Comparison of ENCODE assay signal across 16 cellular contexts in the genomic region with DNA sequence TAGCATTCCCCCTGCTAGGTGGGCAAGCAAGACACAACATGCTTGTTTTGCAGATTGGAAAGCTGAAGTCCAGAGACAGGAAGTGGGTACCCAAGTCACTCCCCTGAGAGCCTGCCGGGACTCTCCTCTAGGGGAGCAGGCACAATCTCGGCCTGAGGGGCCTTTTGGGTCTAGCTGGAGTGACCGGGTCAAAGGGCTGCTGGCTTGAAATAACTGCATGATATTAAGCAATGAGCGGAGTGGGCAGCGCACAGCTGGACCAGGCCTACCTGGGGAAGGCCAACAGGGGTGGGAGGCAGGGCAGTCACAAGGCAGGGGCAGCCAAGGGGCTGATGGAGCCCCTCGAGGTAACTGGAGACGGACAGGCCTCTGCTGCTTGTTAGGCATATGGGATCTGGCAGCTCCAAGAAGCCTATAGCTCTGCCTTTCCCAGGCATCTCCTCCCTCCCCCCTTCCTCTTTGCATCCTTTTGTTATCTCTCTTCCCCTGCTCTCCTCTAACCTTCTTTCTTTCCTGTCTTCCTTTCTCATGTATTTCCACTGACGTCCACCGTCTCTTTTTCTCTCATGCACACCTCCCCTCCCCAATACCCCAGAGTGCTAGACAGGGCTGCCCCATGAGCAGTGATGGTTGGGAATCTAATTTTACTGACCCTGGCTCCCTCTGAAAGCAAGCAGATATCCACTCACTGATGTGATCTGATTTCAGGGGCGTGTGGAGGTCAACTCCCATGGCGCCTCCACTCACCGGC.
DNase-seq lines count a peak whose midpoint lies in the region; ATAC-seq and TF ChIP-seq lines count a peak whose summit lies in the region.
"Had no signal": no experiment of that assay in that cellular context is flagged by ENCODE, and none has a peak within 500 bp of the region (broad histone marks: within the 10 kb centered on the region; RNA-seq: fewer than 3 reads in every experiment).

No MANE protein-coding gene starts in this region.

- no peaks in the 10 kb centered on the region for H3K27me3 ChIP-seq in mammary epithelial cell (ENCODE audit: insufficient read depth, low read length)

- H3K27me3 Mint-ChIP-seq in stimulated activated memory B cell treated with anti-CD40 and anti-IgM and Interleukin-4, amounts not matched to agents 10 μg/mL and 1 μg/mL and 100 μg/mL, for 72 hours: no peaks in the 10 kb centered on the region
- H3K27me3 Mint-ChIP-seq: activated CD4-positive, alpha-beta T cell treated with anti-CD3 and anti-CD28 coated beads, Interleukin-2, amount 10 ng/mL, durations not matched to agents 24 days and 14 days had no signal

- CTCF ChIA-PET in mammary epithelial cell (lab: Charles Lee; ENCODE audit: low non-redundant PET) (interaction anchor here (0.5 kb wide), 1 partner anchor 139 kb away, joined by 4 read pairs; no protein-coding TSS in a partner anchor), HEK293T (lab: Yijun Ruan, JAX) (no interaction called here)

- H3K79me2 ChIP-seq in mammary epithelial cell (ENCODE audit: insufficient read depth, low read length): no peaks in the 10 kb centered on the region

- H3K4me3 ChIP-seq in mammary epithelial cell (replicated peaks in 1 of 3; ENCODE audit: insufficient read depth in 1 of 3, low read depth in 2 of 3, low read length in 3 of 3): no peak overlapping the region
- H3K4me3 ChIP-seq: GM23248 had no signal

- POLR2A ChIA-PET in HEK293T (lab: Yijun Ruan, JAX): no interaction called here

- DNase-seq in mammary epithelial cell: no peak
- peak; percentile 84 for DNase-seq in left lobe of liver (ENCODE audit: low spot score)
- no peak for DNase-seq in NCI-H1694 (lab: John Stamatoyannopoulos, UW)
- DNase-seq in stimulated activated CD4-positive, alpha-beta T cell treated with anti-CD3 and anti-CD28 coated beads, Interleukin-4, amount 100 ng/mL, for 24 hours: no peak
- DNase-seq in HEK293T (ENCODE audit: extremely low spot score): no peak
- DNase-seq: activated CD4-positive, alpha-beta T cell treated with anti-CD3 and anti-CD28 coated beads, Interleukin-2, amount 10 ng/mL, durations not matched to agents 24 days and 14 days; NCI-H2029 treated with DMSO at 0.1 percent for 48 hours; stimulated activated CD4-positive, alpha-beta T cell treated with anti-CD3 and anti-CD28 coated beads, Interleukin-2, amount 100 ng/mL, for 48 hours; T-helper 2 cell had no signal

- no peak overlapping the region for H3K9ac ChIP-seq in mammary epithelial cell (ENCODE audit: insufficient read depth, low read length)
- H3K9ac ChIP-seq: GM23248 had no signal

- H3K27ac ChIP-seq in mammary epithelial cell (ENCODE audit: insufficient read depth, low read depth, low read length): no peak overlapping the region
- H3K27ac ChIP-seq: C4-2B, GM23248, HL-60 had no signal

- no peak overlapping the region for H3K27ac Mint-ChIP-seq in stimulated activated memory B cell treated with anti-CD40 and anti-IgM and Interleukin-4, amounts not matched to agents 10 μg/mL and 1 μg/mL and 100 μg/mL, for 72 hours
- H3K27ac Mint-ChIP-seq: activated CD4-positive, alpha-beta T cell treated with anti-CD3 and anti-CD28 coated beads, Interleukin-2, amount 10 ng/mL, durations not matched to agents 24 days and 14 days; activated T-helper 2 cell treated with anti-CD3 and anti-CD28 coated beads, Interferon-gamma antibody, Interleukin-2, Interleukin-4, amounts not matched to agents 10 μg/mL and 5 μg/mL and 100 μg/mL, durations not matched to agents 14 hours and 24 hours and 36 hours had no signal

- H3K36me3 ChIP-seq in mammary epithelial cell (ENCODE audit: insufficient read depth, low read length): no peaks in the 10 kb centered on the region

- in situ Hi-C loops in mammary epithelial cell (cut with MboI; ENCODE audit: low sequenced_read_pairs in 2 of 2): no loop called here

- intact Hi-C loops in mammary epithelial cell (cut with micrococcal nuclease): no loop called here

- BruUV-seq in mammary epithelial cell (replicated peaks; lab: Mats Ljungman, UMichigan): no TSS peak

- H3K9me3 Mint-ChIP-seq in stimulated activated memory B cell treated with anti-CD40 and anti-IgM and Interleukin-4, amounts not matched to agents 10 μg/mL and 1 μg/mL and 100 μg/mL, for 72 hours: no peaks in the 10 kb centered on the region
- H3K9me3 Mint-ChIP-seq: activated CD4-positive, alpha-beta T cell treated with anti-CD3 and anti-CD28 coated beads, Interleukin-2, amount 10 ng/mL, durations not matched to agents 24 days and 14 days; activated T-helper 2 cell treated with anti-CD3 and anti-CD28 coated beads, Interferon-gamma antibody, Interleukin-2, Interleukin-4, amounts not matched to agents 10 μg/mL and 5 μg/mL and 100 μg/mL, durations not matched to agents 14 hours and 24 hours and 36 hours had no signal

- H4K20me1 ChIP-seq in mammary epithelial cell (ENCODE audit: insufficient read depth, low read length): no peaks in the 10 kb centered on the region

- H3K36me3 Mint-ChIP-seq in stimulated activated memory B cell treated with anti-CD40 and anti-IgM and Interleukin-4, amounts not matched to agents 10 μg/mL and 1 μg/mL and 100 μg/mL, for 72 hours: no peaks in the 10 kb centered on the region

- H3K4me1 ChIP-seq in mammary epithelial cell (ENCODE audit: insufficient read depth, low read length): peaks cover 14% of the 10 kb centered on the region

- peak overlapping the region; percentile 25 for H2AFZ ChIP-seq in mammary epithelial cell (ENCODE audit: low read depth, low read length)
- H2AFZ ChIP-seq: GM23248 had no signal

- TF ChIP-seq CTCF in mammary epithelial cell (conservative IDR thresholded peaks at IDR 0.05 in 1 of 2, IDR thresholded peaks at IDR 0.05 in 1 of 2; ENCODE audit: extremely low read depth in 1 of 2, insufficient read depth in 1 of 2, low read depth in 1 of 2, low read length in 2 of 2): no peak

- H3K4me1 Mint-ChIP-seq in stimulated activated memory B cell treated with anti-CD40 and anti-IgM and Interleukin-4, amounts not matched to agents 10 μg/mL and 1 μg/mL and 100 μg/mL, for 72 hours: peaks cover 12% of the 10 kb centered on the region

- no peaks in the 10 kb centered on the region for H3K9me3 ChIP-seq in mammary epithelial cell (replicated peaks; ENCODE audit: insufficient read depth, low read length)

- no peak overlapping the region for H3K4me3 Mint-ChIP-seq in stimulated activated memory B cell treated with anti-CD40 and anti-IgM and Interleukin-4, amounts not matched to agents 10 μg/mL and 1 μg/mL and 100 μg/mL, for 72 hours
- H3K4me3 Mint-ChIP-seq: activated CD4-positive, alpha-beta T cell treated with anti-CD3 and anti-CD28 coated beads, Interleukin-2, amount 10 ng/mL, durations not matched to agents 24 days and 14 days had no signal

- ATAC-seq in HG02763 (IDR thresholded peaks at IDR 0.05; ENCODE audit: unreplicated experiment) (peak; percentile 45), left lobe of liver (peak; percentile 80), GM18858 (IDR thresholded peaks at IDR 0.05; ENCODE audit: unreplicated experiment) (no peak)
- peak; percentile 5 for ATAC-seq in stimulated activated memory B cell treated with anti-CD40 and anti-IgM and Interleukin-4, amounts not matched to agents 10 μg/mL and 1 μg/mL and 100 μg/mL, for 72 hours

- H3K4me2 ChIP-seq in mammary epithelial cell (ENCODE audit: insufficient read depth, low read depth, low read length): no peak overlapping the region

- WGBS in mammary epithelial cell (ENCODE audit: low coverage, missing lambda C conversion rate): 57% methylated on average over 11 of the region's 12 CpGs

- dilution Hi-C loops in mammary epithelial cell (cut with HindIII; ENCODE audit: low sequenced_read_pairs): no loop called here

TF ChIP-seq in HEK293T, 16 proteins besides CTCF, POLR2A, EP300 and RAD21:
- TF ChIP-seq LEF1 (IDR thresholded peaks at IDR 0.05; ENCODE audit: borderline replicate concordance) (no peak), ZNF384 (IDR thresholded peaks at IDR 0.05) (no peak), BHLHE40 (IDR thresholded peaks at IDR 0.05; ENCODE audit: borderline replicate concordance) (no peak), FOXA1 (IDR thresholded peaks at IDR 0.05) (no peak), FOXK2 (IDR thresholded peaks at IDR 0.05) (no peak), SUZ12 (IDR thresholded peaks at IDR 0.05) (no peak), NFRKB (IDR thresholded peaks at IDR 0.05) (no peak), ELF4 (IDR thresholded peaks at IDR 0.05) (no peak), SP1 (IDR thresholded peaks at IDR 0.05) (no peak), FOXM1 (IDR thresholded peaks at IDR 0.05; ENCODE audit: borderline replicate concordance) (no peak), ARNT (IDR thresholded peaks at IDR 0.05) (no peak), TARDBP (IDR thresholded peaks at IDR 0.05) (no peak), L3MBTL2 (conservative IDR thresholded peaks at IDR 0.05) (no peak), HDGF (IDR thresholded peaks at IDR 0.05; ENCODE audit: borderline replicate concordance) (no peak), CTBP1 (IDR thresholded peaks at IDR 0.05; ENCODE audit: borderline replicate concordance) (no peak)
- TF ChIP-seq, protein P1, sequence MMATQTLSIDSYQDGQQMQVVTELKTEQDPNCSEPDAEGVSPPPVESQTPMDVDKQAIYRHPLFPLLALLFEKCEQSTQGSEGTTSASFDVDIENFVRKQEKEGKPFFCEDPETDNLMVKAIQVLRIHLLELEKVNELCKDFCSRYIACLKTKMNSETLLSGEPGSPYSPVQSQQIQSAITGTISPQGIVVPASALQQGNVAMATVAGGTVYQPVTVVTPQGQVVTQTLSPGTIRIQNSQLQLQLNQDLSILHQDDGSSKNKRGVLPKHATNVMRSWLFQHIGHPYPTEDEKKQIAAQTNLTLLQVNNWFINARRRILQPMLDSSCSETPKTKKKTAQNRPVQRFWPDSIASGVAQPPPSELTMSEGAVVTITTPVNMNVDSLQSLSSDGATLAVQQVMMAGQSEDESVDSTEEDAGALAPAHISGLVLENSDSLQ (IDR thresholded peaks at IDR 0.05): no peak
